ENCODE assay signal across 13 cellular contexts in genomic region chr2:42060028-42060427, GRCh38. TPM values are rescaled to one million over a fixed set of nuclear protein-coding genes. Genes with fewer than 3 reads are reported as not detected.
DNase-seq lines count a peak whose midpoint lies in the region; ATAC-seq, FAIRE-seq and TF ChIP-seq lines count a peak whose summit lies in the region.
"Had no signal": no experiment of that assay in that cellular context is flagged by ENCODE, and none has a peak within 500 bp of the region (broad histone marks: within the 10 kb centered on the region; RNA-seq: fewer than 3 reads in every experiment).

No MANE protein-coding gene starts in this region.

- no peak for FAIRE-seq in H1 (lab: Jason Lieb, UNC)

- H3K4me1 Mint-ChIP-seq in CD4-positive, alpha-beta T cell (ENCODE audit: low read depth): no peaks in the 10 kb centered on the region
- H3K4me1 Mint-ChIP-seq: stimulated activated naive B cell treated with anti-CD40 and anti-IgM and Interleukin-4, amounts not matched to agents 10 μg/mL and 1 μg/mL and 100 μg/mL, for 72 hours had no signal

- in situ Hi-C loops in IMR-90 (cut with MboI; ENCODE audit: low sequenced_read_pairs): no loop called here

- H3K79me1 ChIP-seq in IMR-90 (ENCODE audit: low read depth in 1 of 2, low read length in 2 of 2): peaks cover 8 to 39% of the 10 kb centered on the region in 2 experiments
- no peaks in the 10 kb centered on the region for H3K79me1 ChIP-seq in H1 (ENCODE audit: low read depth, low read length)

- H3K9ac ChIP-seq in IMR-90 (ENCODE audit: low read depth, low read length) (no peak overlapping the region; the same call in 1 of the 2 replicates), H1 (replicated peaks in 1 of 4; ENCODE audit: extremely low read depth in 1 of 4, low read depth in 3 of 4, low read length in 3 of 4) (no peak overlapping the region), mucosa of rectum (ENCODE audit: low read depth in 1 of 2, low read length in 2 of 2) (peak overlapping the region in 1 of 2 donors; percentile 50)

- H3K18ac ChIP-seq in IMR-90 (ENCODE audit: low read depth, low read length): no peak overlapping the region
- no peak overlapping the region for H3K18ac ChIP-seq in H1 (ENCODE audit: extremely low read depth, low read length)

- H2BK120ac ChIP-seq in IMR-90 (ENCODE audit: low read depth, low read length) (0 out of 2 replicates have a peak overlapping the region, but pooled peaks have one; percentile 24), H1 (replicated peaks; ENCODE audit: low read depth, low read length) (no peak overlapping the region)

- peaks cover 15% of the 10 kb centered on the region for H3K27me3 Mint-ChIP-seq in CD4-positive, alpha-beta T cell

- H3K36me3 ChIP-seq in IMR-90 (ENCODE audit: control insufficient read depth, insufficient read depth, low read length): peaks cover 52% of the 10 kb centered on the region
- H3K36me3 ChIP-seq in H1 (ENCODE audit: control insufficient read depth in 2 of 4, insufficient read depth in 4 of 4, low read length in 3 of 4): peaks cover 6 to 47% (median 25%) of the 10 kb centered on the region in 4 experiments; a peak in 7 of 8 replicates
- H3K36me3 ChIP-seq in mucosa of rectum (ENCODE audit: control insufficient read depth in 2 of 2, insufficient read depth in 2 of 2, low read length in 2 of 2): peaks cover 29 to 30% of the 10 kb centered on the region in 2 donors
- H3K36me3 ChIP-seq in aorta (ENCODE audit: control insufficient read depth in 1 of 2, insufficient read depth in 2 of 2, low read length in 1 of 2): peaks cover 5 to 22% of the 10 kb centered on the region in 2 donors

- peaks cover 34% of the 10 kb centered on the region for H3K4me1 ChIP-seq in IMR-90 (ENCODE audit: control insufficient read depth, insufficient read depth, low read length)
- peaks cover 0 to 4% (median 1%) of the 10 kb centered on the region in 4 experiments; a peak in 4 of 7 replicates for H3K4me1 ChIP-seq in H1 (replicated peaks in 1 of 4; ENCODE audit: control insufficient read depth in 3 of 4, insufficient read depth in 4 of 4, low read length in 3 of 4)
- H3K4me1 ChIP-seq in mucosa of rectum (ENCODE audit: control insufficient read depth in 2 of 2, insufficient read depth in 2 of 2, low read length in 2 of 2): peaks cover 59 to 83% of the 10 kb centered on the region in 2 donors
- peaks cover 3 to 10% of the 10 kb centered on the region in 2 donors for H3K4me1 ChIP-seq in aorta (ENCODE audit: control insufficient read depth in 1 of 2, insufficient read depth in 2 of 2, low read length in 2 of 2)

- H3K4ac ChIP-seq in IMR-90 (ENCODE audit: low read depth, low read length) (peak overlapping the region; percentile 42), H1 (replicated peaks; ENCODE audit: insufficient read length, low read depth, low read length) (no peak overlapping the region)

- no peak overlapping the region for H3K4me2 ChIP-seq in IMR-90 (ENCODE audit: low read depth, low read length)
- no peak overlapping the region for H3K4me2 ChIP-seq in H1 (ENCODE audit: insufficient read depth in 1 of 2, low read depth in 2 of 2, low read length in 2 of 2)

- H4K20me1 ChIP-seq in IMR-90 (ENCODE audit: insufficient read depth, low read length): 0 out of 2 replicates have a peak, but pooled peaks cover 5% of the 10 kb centered on the region
- peaks cover 0 to 2% of the 10 kb centered on the region in 2 experiments for H4K20me1 ChIP-seq in H1 (replicated peaks in 1 of 2; ENCODE audit: control insufficient read depth in 1 of 2, insufficient read depth in 2 of 2, low read length in 2 of 2)

- CTCF ChIA-PET in IMR-90 (lab: Yijun Ruan, JAX) (no interaction called here), H1 (lab: Charles Lee; ENCODE audit: partially characterized antibody) (interaction anchor here (0.8 to 12.5 kb wide), 3 partner anchors 11 to 190 kb away, joined by 3 to 157 read pairs (median 6); no protein-coding TSS in a partner anchor)
- CTCF ChIA-PET in CD4-positive, alpha-beta T cell (lab: Charles Lee): no interaction called here

- H3K4me3 ChIP-seq in IMR-90 (ENCODE audit: insufficient read depth, low read depth, low read length) (no peak overlapping the region), H1 (ENCODE audit: extremely low read depth in 1 of 4, insufficient read depth in 2 of 4, low read depth in 3 of 4, low read length in 4 of 4) (no peak overlapping the region), mucosa of rectum (ENCODE audit: low read length in 2 of 2) (no peak overlapping the region), aorta (ENCODE audit: low read length in 2 of 2) (no peak overlapping the region)
- H3K4me3 ChIP-seq: body of pancreas had no signal

- intact Hi-C loops in IMR-90 (cut with micrococcal nuclease): no loop called here
- intact Hi-C loops in aorta (cut with DNase I): loop anchor here in 1 of 2 donors (5.0 kb wide), 1 partner anchor 93 kb away; no protein-coding TSS in a partner anchor
- intact Hi-C loops in CD4-positive, alpha-beta T cell (cut with DNase I, micrococcal nuclease): no loop called here

- ATAC-seq in IMR-90 (ENCODE audit: low read depth): no peak
- no peak for ATAC-seq in aorta (ENCODE audit: low FRiP score)
- no peak for ATAC-seq in CD4-positive, alpha-beta T cell (ENCODE audit: poor library complexity)
- ATAC-seq: stimulated activated naive B cell treated with anti-CD40 and anti-IgM and Interleukin-4, amounts not matched to agents 10 μg/mL and 1 μg/mL and 100 μg/mL, for 72 hours had no signal

- H3K23me2 ChIP-seq in H1 (ENCODE audit: low read depth, low read length): 0 out of 2 replicates have a peak, but pooled peaks cover 2% of the 10 kb centered on the region

- no peak overlapping the region; the same call in 1 of the 2 replicates for H4K5ac ChIP-seq in IMR-90 (ENCODE audit: low read depth, low read length)
- H4K5ac ChIP-seq in H1 (ENCODE audit: insufficient read length, low read depth, low read length): no peak overlapping the region

- no peaks in the 10 kb centered on the region for H3K36me3 Mint-ChIP-seq in CD4-positive, alpha-beta T cell (ENCODE audit: low read depth)
- H3K36me3 Mint-ChIP-seq: stimulated activated naive B cell treated with anti-CD40 and anti-IgM and Interleukin-4, amounts not matched to agents 10 μg/mL and 1 μg/mL and 100 μg/mL, for 72 hours had no signal

- H2AK9ac ChIP-seq in IMR-90 (replicated peaks; ENCODE audit: low read depth, low read length, poor library complexity): peak overlapping the region; percentile 71

- POLR2A ChIA-PET in IMR-90 (lab: Charles Lee; ENCODE audit: unreplicated experiment) (no interaction called here), H1 (lab: Charles Lee; ENCODE audit: partially characterized antibody) (no interaction called here)
- POLR2A ChIA-PET in CD4-positive, alpha-beta T cell (lab: Charles Lee): no interaction called here

- no peak for TF ChIP-seq CTCF in IMR-90 (conservative IDR thresholded peaks at IDR 0.05; ENCODE audit: low read depth, low read length)
- TF ChIP-seq CTCF in H1 (IDR thresholded peaks at IDR 0.05; ENCODE audit: control extremely low read depth in 1 of 3, insufficient read depth in 1 of 3, low read depth in 1 of 3, low read length in 3 of 3): no peak; a peak in 1 of 4 replicates
- no peak for TF ChIP-seq CTCF in CD4-positive, alpha-beta T cell (IDR thresholded peaks at IDR 0.05)

- WGBS in IMR-90 (ENCODE audit: extremely low coverage in 2 of 2, insufficient read length in 1 of 2), 2 experiments: 96% methylated on average over 4 of the region's 8 CpGs; no CpG with 5 or more reads in 1 of the 2 experiments
- 90% methylated on average over 8 of the region's 8 CpGs; no CpG with 5 or more reads in 1 of the 2 experiments for WGBS in H1 (ENCODE audit: extremely low coverage in 1 of 2, insufficient coverage in 1 of 2, insufficient read length in 1 of 2, insufficient replicate concordance in 2 of 2, low coverage in 1 of 2, low lambda C conversion rate in 2 of 2, missing lambda C conversion rate in 1 of 2), 2 experiments
- WGBS in aorta, 2 donors: 52 to 59% methylated on average over 8 of the region's 8 CpGs

- H3K56ac ChIP-seq in IMR-90 (ENCODE audit: extremely low read depth, insufficient read depth, low read length): no peak overlapping the region
- H3K56ac ChIP-seq in H1 (replicated peaks; ENCODE audit: insufficient read length, low read depth, low read length): no peak overlapping the region

- no peak overlapping the region for H3K4me3 Mint-ChIP-seq in CD4-positive, alpha-beta T cell
- H3K4me3 Mint-ChIP-seq: stimulated activated naive B cell treated with anti-CD40 and anti-IgM and Interleukin-4, amounts not matched to agents 10 μg/mL and 1 μg/mL and 100 μg/mL, for 72 hours; T-helper 1 cell treated with Interleukin-12 subunit alpha and Interleukin-12 subunit beta and Interleukin-4 antibody, amounts not matched to agents 30 μg/mL and 1 μg/mL, for 36 hours had no signal

- peaks cover 42% of the 10 kb centered on the region for H3K9me1 ChIP-seq in IMR-90 (ENCODE audit: insufficient read depth, low read length)

- H4K91ac ChIP-seq in IMR-90 (ENCODE audit: insufficient read depth, low read depth, low read length): peak overlapping the region; percentile 40; the same call in 1 of the 2 replicates
- no peak overlapping the region for H4K91ac ChIP-seq in H1 (replicated peaks; ENCODE audit: insufficient read length, low read length)

- H3K27ac Mint-ChIP-seq in CD4-positive, alpha-beta T cell: no peak overlapping the region
- H3K27ac Mint-ChIP-seq: stimulated activated naive B cell treated with anti-CD40 and anti-IgM and Interleukin-4, amounts not matched to agents 10 μg/mL and 1 μg/mL and 100 μg/mL, for 72 hours; T-helper 1 cell treated with Interleukin-12 subunit alpha and Interleukin-12 subunit beta and Interleukin-4 antibody, amounts not matched to agents 30 μg/mL and 1 μg/mL, for 36 hours had no signal

- no peaks in the 10 kb centered on the region for H3K9me3 Mint-ChIP-seq in CD4-positive, alpha-beta T cell
- H3K9me3 Mint-ChIP-seq: stimulated activated naive B cell treated with anti-CD40 and anti-IgM and Interleukin-4, amounts not matched to agents 10 μg/mL and 1 μg/mL and 100 μg/mL, for 72 hours; T-helper 1 cell treated with Interleukin-12 subunit alpha and Interleukin-12 subunit beta and Interleukin-4 antibody, amounts not matched to agents 30 μg/mL and 1 μg/mL, for 36 hours had no signal

- BruUV-seq in IMR-90 (replicated peaks; lab: Mats Ljungman, UMichigan): no TSS peak

- H4K8ac ChIP-seq in IMR-90 (ENCODE audit: low read depth in 2 of 2, low read length in 2 of 2): peak overlapping the region in 1 of 2 experiments; percentile 23; a peak in 1 of 4 replicates
- H4K8ac ChIP-seq in H1 (ENCODE audit: extremely low read depth, insufficient read depth, low read length): no peak overlapping the region

- no peaks in the 10 kb centered on the region for H3K9me3 ChIP-seq in IMR-90 (ENCODE audit: control insufficient read depth, insufficient read depth, low read length)
- H3K9me3 ChIP-seq in H1 (ENCODE audit: insufficient read depth in 2 of 2, low read depth in 1 of 2, low read length in 1 of 2): no peaks in the 10 kb centered on the region
- H3K9me3 ChIP-seq in mucosa of rectum (ENCODE audit: control insufficient read depth in 2 of 2, low read length in 2 of 2): no peaks in the 10 kb centered on the region
- no peaks in the 10 kb centered on the region for H3K9me3 ChIP-seq in aorta (ENCODE audit: control insufficient read depth, low read length)
- no peaks in the 10 kb centered on the region for H3K9me3 ChIP-seq in CD4-positive, alpha-beta T cell (ENCODE audit: control insufficient read depth, low read length)
- H3K9me3 ChIP-seq: body of pancreas had no signal

- 0 out of 2 replicates have a peak overlapping the region, but pooled peaks have one; percentile 1 for H3K23ac ChIP-seq in IMR-90 (ENCODE audit: low read depth, low read length)
- H3K23ac ChIP-seq in H1 (ENCODE audit: insufficient read length): no peak overlapping the region

- H2AK5ac ChIP-seq in IMR-90 (ENCODE audit: low read depth, low read length) (peak overlapping the region; percentile 41; the same call in 1 of the 2 replicates), H1 (ENCODE audit: low read depth, low read length) (no peak overlapping the region)

- no peaks in the 10 kb centered on the region for H3K79me2 ChIP-seq in H1 (ENCODE audit: control insufficient read depth in 1 of 2, insufficient read depth in 2 of 2, low read length in 2 of 2)

- TF ChIP-seq POLR2A in IMR-90 (IDR thresholded peaks at IDR 0.05; ENCODE audit: low read depth, low read length) (no peak), H1 (IDR thresholded peaks at IDR 0.05; ENCODE audit: control extremely low read depth in 1 of 2, low read depth in 2 of 2, low read length in 2 of 2) (no peak)

- 0 out of 2 replicates have a peak overlapping the region, but pooled peaks have one; percentile 65 for H3K14ac ChIP-seq in IMR-90 (replicated peaks; ENCODE audit: low read depth, low read length)
- H3K14ac ChIP-seq in H1 (ENCODE audit: insufficient read length): no peak overlapping the region

- H3K27me3 ChIP-seq in IMR-90 (ENCODE audit: control insufficient read depth, insufficient read depth, low read length) (no peaks in the 10 kb centered on the region), H1 (replicated peaks in 1 of 4; ENCODE audit: control insufficient read depth in 3 of 4, extremely low read depth in 1 of 4, insufficient read depth in 3 of 4, low read length in 3 of 4) (no peaks in the 10 kb centered on the region; a peak in 1 of 7 replicates), mucosa of rectum (ENCODE audit: control insufficient read depth in 2 of 2, insufficient read depth in 2 of 2, low read length in 2 of 2) (no peaks in the 10 kb centered on the region), aorta (ENCODE audit: control insufficient read depth in 1 of 2, insufficient read depth in 2 of 2, low read length in 1 of 2) (no peaks in the 10 kb centered on the region)
- H3K27me3 ChIP-seq in CD4-positive, alpha-beta T cell (ENCODE audit: control insufficient read depth, insufficient read depth, low read length): no peaks in the 10 kb centered on the region
- H3K27me3 ChIP-seq: body of pancreas had no signal

- dilution Hi-C loops in IMR-90 (cut with HindIII; ENCODE audit: low sequenced_read_pairs, unreplicated experiment): no loop called here

- no peak overlapping the region for H2AFZ ChIP-seq in IMR-90 (replicated peaks; ENCODE audit: low read length, poor library complexity)
- H2AFZ ChIP-seq in H1 (ENCODE audit: low read length): no peak overlapping the region

- H2BK15ac ChIP-seq in IMR-90 (ENCODE audit: low read depth, low read length): peak overlapping the region; percentile 25; the same call in 1 of the 3 replicates
- H2BK15ac ChIP-seq in H1 (ENCODE audit: low read length): no peak overlapping the region

- no peak for TF ChIP-seq EP300 in H1 (IDR thresholded peaks at IDR 0.05; ENCODE audit: borderline replicate concordance in 1 of 2, low read depth in 2 of 2, low read length in 2 of 2)

- DNase-seq in IMR-90: no peak
- DNase-seq in H1 (ENCODE audit: low read depth in 1 of 2, low spot score in 2 of 2): no peak
- no peak for DNase-seq in aorta
- DNase-seq in pons (ENCODE audit: low spot score): no peak
- DNase-seq in CD4-positive, alpha-beta T cell: no peak
- no peak for DNase-seq in SIG-M5 (lab: John Stamatoyannopoulos, UW)
- DNase-seq: activated effector memory CD4-positive, alpha-beta T cell treated with Interleukin-2 at 50 U/mL for 16 hours; NCI-H2171; stimulated activated CD4-positive, alpha-beta T cell treated with anti-CD3 and anti-CD28 coated beads, Interleukin-4, amount 100 ng/mL, for 1 hour; stimulated activated naive B cell treated with anti-CD40 and anti-IgM and Interleukin-4, amounts not matched to agents 10 μg/mL and 1 μg/mL and 100 μg/mL, for 72 hours had no signal

- peak overlapping the region; percentile 47; the same call in 1 of the 2 replicates for H3K27ac ChIP-seq in IMR-90 (ENCODE audit: insufficient read depth, low read length)
- no peak overlapping the region for H3K27ac ChIP-seq in H1 (ENCODE audit: low read depth, low read length)
- H3K27ac ChIP-seq in mucosa of rectum (ENCODE audit: low read depth in 2 of 2, low read length in 2 of 2): peak overlapping the region; percentile 70 to 76
- H3K27ac ChIP-seq in aorta (ENCODE audit: low read depth in 1 of 2, low read length in 2 of 2): peak overlapping the region; percentile 43 to 77
- H3K27ac ChIP-seq in CD4-positive, alpha-beta T cell (ENCODE audit: low read depth, low read length): no peak overlapping the region

- peak overlapping the region; percentile 25 for H2BK5ac ChIP-seq in IMR-90 (ENCODE audit: low read depth, low read length, poor library complexity, severe bottlenecking)
- H2BK5ac ChIP-seq in H1 (ENCODE audit: low read depth, low read length): no peak overlapping the region

- no peak overlapping the region; the same call in 1 of the 2 replicates for H2BK12ac ChIP-seq in H1 (ENCODE audit: low read depth, low read length)

- no peak for TF ChIP-seq RAD21 in IMR-90 (IDR thresholded peaks at IDR 0.05; ENCODE audit: low read length)
- TF ChIP-seq RAD21 in H1 (IDR thresholded peaks at IDR 0.05 in 1 of 2, conservative IDR thresholded peaks at IDR 0.05 in 1 of 2; ENCODE audit: low read depth in 2 of 2, low read length in 2 of 2): peak; percentile 12 to 27; a peak in 1 of 4 replicates

- H2BK20ac ChIP-seq in IMR-90 (ENCODE audit: low read depth, low read length) (peak overlapping the region; percentile 58), H1 (ENCODE audit: low read length) (no peak overlapping the region)

RNA-seq across cellular contexts. Expression of gene PKDCC, which starts 12.2 kb away (rescaled TPM):
- total RNA-seq in IMR-90 (2012; rRNA removed): 50.3 and 55.6 TPM in 2 replicates
- polyA plus RNA-seq in IMR-90 (2012; rRNA removed): 67.4 and 95.7 TPM in 2 replicates
- 40.2 and 112 TPM in 2 replicates for polyA plus RNA-seq in IMR-90 (2012; cell fraction: cytosol; rRNA removed)
- 310 and 597 TPM in 2 replicates for polyA plus RNA-seq in IMR-90 (2012; cell fraction: nucleus; rRNA removed; ENCODE audit: low replicate concordance)
- 48.0 and 49.9 TPM in 2 replicates for total RNA-seq in H1 (2021; fragmentation: NEBNext Ultra II Directional; extraction: Animal tissue kit (Norgen Biotek cat#: 25700))
- 80.1 and 115 TPM in 2 replicates for polyA plus RNA-seq in H1 (2011; rRNA removed)
- 148 TPM for polyA plus RNA-seq in H1 (2011; cell fraction: cytosol; rRNA removed)
- polyA plus RNA-seq in H1 (2011; cell fraction: nucleus; rRNA removed): 347 TPM
- 37.2 to 63.9 TPM (median 58.3 TPM) in 4 replicates for polyA plus RNA-seq in H1 (2012, experiment 1 of 2)
- 59.7 TPM for polyA plus RNA-seq in H1 (2012, experiment 2 of 2)
- polyA plus RNA-seq in H1 (2013, experiment 1 of 2): 8.0 TPM
- 7.8 TPM for polyA plus RNA-seq in H1 (2013, experiment 2 of 2)
- polyA minus RNA-seq in H1 (2011; rRNA and poly(A)+ RNA removed): 84.3 and 179 TPM in 2 replicates
- polyA minus RNA-seq in H1 (2011; cell fraction: cytosol; rRNA and poly(A)+ RNA removed): 55.0 TPM
- polyA minus RNA-seq in H1 (2011; cell fraction: nucleus; rRNA and poly(A)+ RNA removed): 79.6 TPM
- total RNA-seq in aorta: 100 to 1,000 TPM; 148 to 258 TPM
- polyA plus RNA-seq in aorta: 100 to 1,000 TPM in 1 of 2 donors, 10 to 100 TPM in 1; 48.8 to 182 TPM
- not detected for total RNA-seq in CD4-positive, alpha-beta T cell

Comparison
In these comparisons a context has a peak if more than half of its experiments do, and no peak if none do; other contexts are left out.
1. H3K27ac ChIP-seq: peak in IMR-90 (single experiment), mucosa of rectum (2 of 2) and aorta (2 of 2); none in H1 (single experiment) and CD4-positive, alpha-beta T cell (single experiment).
2. RNA of gene PKDCC, which starts 12.2 kb away (total RNA-seq): 148 to 258 TPM in aorta, 50.3 to 55.6 TPM in IMR-90 and 48.0 to 49.9 TPM in H1; not detected in CD4-positive, alpha-beta T cell; every median in the first group is over 10 times any median in the second.